8 cellular contexts compared by ENCODE assay signal in genomic region chr12:85509857-85510256, GRCh38.
A peak's percentile ranks its signal among the peaks of the same experiment; 100 is the strongest.
DNase-seq lines count a peak whose midpoint lies in the region; ATAC-seq, FAIRE-seq and TF ChIP-seq lines count a peak whose summit lies in the region.
"Had no signal": no experiment of that assay in that cellular context is flagged by ENCODE, and none has a peak within 500 bp of the region (broad histone marks: within the 10 kb centered on the region; RNA-seq: fewer than 3 reads in every experiment).

No MANE protein-coding gene starts in this region.

- DNase-seq in GM19239 (ENCODE audit: insufficient read length, low spot score) (peak; percentile 1), non-pigmented ciliary epithelial cell (ENCODE audit: low read depth) (peak; percentile 17), body of pancreas (no peak), NCI-H526 treated with DMSO at 0.1 percent for 48 hours (lab: John Stamatoyannopoulos, UW) (no peak), NCI-H2029 (lab: John Stamatoyannopoulos, UW) (no peak)
- DNase-seq: hypothalamus had no signal

- H3K4me1 ChIP-seq in body of pancreas: no peaks in the 10 kb centered on the region

- no peaks in the 10 kb centered on the region for H3K9me3 ChIP-seq in body of pancreas

- H3K27ac ChIP-seq in body of pancreas: no peak overlapping the region

- no peaks in the 10 kb centered on the region for H3K36me3 ChIP-seq in body of pancreas (replicated peaks in 1 of 2; ENCODE audit: insufficient read depth in 1 of 2, low read depth in 2 of 2)

- no peaks in the 10 kb centered on the region for H3K27me3 ChIP-seq in body of pancreas

- WGBS in body of pancreas, 2 donors: 64 to 66% methylated on average over 3 of the region's 3 CpGs

- FAIRE-seq in GM19239 (lab: Jason Lieb, UNC): peak; percentile 91

- ATAC-seq in HG02798 (IDR thresholded peaks at IDR 0.05; ENCODE audit: poor library complexity, unreplicated experiment): peak; percentile 86
- peak; percentile 84 for ATAC-seq in HG03575 (IDR thresholded peaks at IDR 0.05; ENCODE audit: extremely low read depth, insufficient number of reproducible peaks, low FRiP score, unreplicated experiment)
- no peak for ATAC-seq in body of pancreas

- TF ChIP-seq CTCF in body of pancreas (IDR thresholded peaks at IDR 0.05): no peak

- H3K4me3 ChIP-seq in body of pancreas: no peak overlapping the region

- no peak for TF ChIP-seq POLR2A in body of pancreas (IDR thresholded peaks at IDR 0.05)

- intact Hi-C loops in body of pancreas (cut with DNase I): no loop called here

Comparison
In these comparisons a context has a peak if more than half of its experiments do, and no peak if none do; other contexts are left out.
1. DNase-seq: peak in GM19239 (single experiment) and non-pigmented ciliary epithelial cell (single experiment); none in body of pancreas (0 of 4), NCI-H526 treated with DMSO at 0.1 percent for 48 hours (single experiment) and NCI-H2029 (single experiment).